ENCODE assay signal across 16 cellular contexts in the genomic region with DNA sequence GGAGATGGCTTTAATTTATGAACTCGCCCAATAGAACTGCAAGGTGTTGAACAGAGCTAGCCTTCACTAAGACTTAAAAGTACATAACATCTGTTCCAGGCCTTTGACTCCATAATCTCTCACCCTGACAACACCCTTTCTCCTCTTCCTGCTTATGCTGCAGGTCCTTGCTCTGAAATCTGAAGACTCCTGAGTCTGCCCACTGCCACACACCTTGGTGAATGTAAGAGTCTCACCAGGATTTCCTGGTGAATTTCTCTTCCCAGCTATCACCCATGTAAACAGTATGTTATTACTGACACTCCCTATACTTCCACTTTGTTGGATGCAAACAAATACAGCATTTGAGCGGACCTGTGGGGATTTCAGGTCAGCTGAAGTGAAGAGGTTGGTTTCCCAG.
"Had no signal": no experiment of that assay in that cellular context is flagged by ENCODE, and none has a peak within 500 bp of the region (broad histone marks: within the 10 kb centered on the region; RNA-seq: fewer than 3 reads in every experiment).

No MANE protein-coding gene starts in this region.

- H3K36me3 Mint-ChIP-seq: naive thymus-derived CD8-positive, alpha-beta T cell had no signal

- H3K9me3 ChIP-seq: ovary, sigmoid colon, testis had no signal

- DNase-seq: cerebellar nuclear complex; dermis blood vessel endothelial cell; erythroblast; foreskin melanocyte; heart left ventricle; mesendoderm; naive thymus-derived CD8-positive, alpha-beta T cell; nucleus accumbens; ovary; sigmoid colon; stimulated activated CD4-positive, alpha-beta T cell treated with anti-CD3 and anti-CD28 coated beads, Interleukin-12 subunit alpha, Interleukin-12 subunit beta, amount 100 ng/mL, for 4 hours; stimulated activated naive CD8-positive, alpha-beta T cell treated with anti-CD3 and anti-CD28 coated beads, Interleukin-15, Interleukin-2, amounts not matched to agents 100 U/mL and 50 U/mL, for 24 hours; testis; trophoblast cell had no signal

- H3K27ac ChIP-seq: heart left ventricle, ovary, right atrium auricular region, sigmoid colon, skin epidermis, testis had no signal

- H3K27me3 ChIP-seq: heart left ventricle, ovary, right atrium auricular region, sigmoid colon, testis had no signal

- H3K36me3 ChIP-seq: heart left ventricle, ovary, right atrium auricular region, sigmoid colon had no signal

- H3K27ac Mint-ChIP-seq: naive thymus-derived CD8-positive, alpha-beta T cell had no signal

- H3K4me1 ChIP-seq: heart left ventricle, right atrium auricular region, sigmoid colon, testis had no signal

- H3K4me3 Mint-ChIP-seq: naive thymus-derived CD8-positive, alpha-beta T cell had no signal

- H3K4me3 ChIP-seq: heart left ventricle, ovary, right atrium auricular region, sigmoid colon, skin epidermis, testis had no signal

- ATAC-seq: heart left ventricle; naive thymus-derived CD8-positive, alpha-beta T cell; stimulated activated naive CD8-positive, alpha-beta T cell treated with anti-CD3 and anti-CD28 coated beads, Interleukin-15, Interleukin-2, amounts not matched to agents 100 U/mL and 50 U/mL, for 24 hours had no signal
